ENCODE assay signal across 38 cellular contexts in genomic region chr17:63511331-63511730, GRCh38. TPM values are rescaled to one million over a fixed set of nuclear protein-coding genes. Genes with fewer than 3 reads are reported as not detected.
"Had no signal": no experiment of that assay in that cellular context is flagged by ENCODE, and none has a peak within 500 bp of the region (broad histone marks: within the 10 kb centered on the region; RNA-seq: fewer than 3 reads in every experiment).

No MANE protein-coding gene starts in this region.

- H3K4me3 ChIP-seq: MG63 had no signal

- H3K36me3 ChIP-seq: MG63 had no signal

- H3K9ac ChIP-seq: KMS-11 had no signal

- H3K27ac ChIP-seq: KMS-11 had no signal

- DNase-seq: Karpas-422, Kasumi-1, KG1, MG63, MM.1S, MV-4-11, NCI-H1048, NCI-H1092, NCI-H1092 treated with DMSO at 0.1 percent for 48 hours, NCI-H1105, NCI-H1105 treated with DMSO at 0.1 percent for 48 hours, NCI-H1417 treated with DMSO at 0.1 percent for 48 hours, NCI-H1436, NCI-H1436 treated with DMSO at 0.1 percent for 48 hours, NCI-H146, NCI-H1694, NCI-H1694 treated with DMSO at 0.1 percent for 48 hours, NCI-H187, NCI-H187 treated with DMSO at 0.1 percent for 48 hours, NCI-H1930, NCI-H2029, NCI-H2029 treated with DMSO at 0.1 percent for 48 hours, NCI-H2081, NCI-H2081 treated with DMSO at 0.1 percent for 48 hours, NCI-H2107, NCI-H2171, NCI-H2171 treated with DMSO at 0.1 percent for 48 hours, NCI-H2227 treated with DMSO at 0.1 percent for 48 hours, NCI-H226, NCI-H345, NCI-H446, NCI-H446 treated with DMSO at 0.1 percent for 48 hours, NCI-H510A had no signal

- H3K9me3 ChIP-seq: MG63 had no signal

- H3K4me2 ChIP-seq: KMS-11 had no signal

RNA-seq across cellular contexts. Expression of gene KCNH6, which starts 11.8 kb away (rescaled TPM):
- total RNA-seq: LHCN-M2, M059J, MCF 10A, NCI-H460 had no signal
